Comparison of ENCODE assay signal across 21 cellular contexts in genomic region chr16:3727806-3728381, GRCh38. TPM values are rescaled to one million over a fixed set of nuclear protein-coding genes. Genes with fewer than 3 reads are reported as not detected.
DNase-seq lines count a peak whose midpoint lies in the region; ATAC-seq, FAIRE-seq and TF ChIP-seq lines count a peak whose summit lies in the region.
"Had no signal": no experiment of that assay in that cellular context is flagged by ENCODE, and none has a peak within 500 bp of the region (broad histone marks: within the 10 kb centered on the region; RNA-seq: fewer than 3 reads in every experiment).

No MANE protein-coding gene starts in this region.

- H3K9ac ChIP-seq in kidney (ENCODE audit: low read length in 2 of 2), result no peak overlapping the region
- H3K9ac ChIP-seq: GM23248 had no signal

- H3K4me3 ChIP-seq in kidney (ENCODE audit: low read length in 2 of 2) (no peak overlapping the region), breast epithelium (no peak overlapping the region)
- H3K4me3 ChIP-seq: A549, GM23248, SK-N-MC had no signal

- TF ChIP-seq CTCF in kidney (IDR thresholded peaks at IDR 0.05; ENCODE audit: borderline replicate concordance, extremely low read depth, insufficient read depth) (no peak), breast epithelium (IDR thresholded peaks at IDR 0.05) (no peak)

- intact Hi-C loops in Right ventricle myocardium superior (cut with DNase I), result no loop called here
- intact Hi-C loops in left ventricle myocardium superior (cut with micrococcal nuclease), result no loop called here
- intact Hi-C loops in kidney (cut with DNase I), result no loop called here
- intact Hi-C loops in breast epithelium (cut with DNase I; ENCODE audit: low total_unique reads), result no loop called here

- peaks cover 30 to 41% of the 10 kb centered on the region in 2 donors for H3K36me3 ChIP-seq in kidney (ENCODE audit: control insufficient read depth in 1 of 2, insufficient read depth in 2 of 2, low read length in 2 of 2)
- peaks cover 18% of the 10 kb centered on the region for H3K36me3 ChIP-seq in breast epithelium

- ATAC-seq in Right ventricle myocardium superior (ENCODE audit: poor library complexity) (no peak), left ventricle myocardium superior (no peak)
- ATAC-seq: A549, HCT116, Right ventricle myocardium inferior had no signal

- no peaks in the 10 kb centered on the region for H3K27me3 ChIP-seq in breast epithelium

- DNase-seq in Right ventricle myocardium superior (peak; percentile 37), left ventricle myocardium superior (no peak), NCI-H524 treated with DMSO at 0.1 percent for 48 hours (lab: John Stamatoyannopoulos, UW) (peak; percentile 55), kidney (peak; percentile 61), HK-2 (ENCODE audit: unreplicated experiment) (no peak), breast epithelium (ENCODE audit: low spot score in 2 of 2) (no peak), SHP77 (lab: John Stamatoyannopoulos, UW) (no peak)
- DNase-seq: Caco-2; CD4-positive, alpha-beta T cell; MM.1S; NCI-H1092 treated with DMSO at 0.1 percent for 48 hours; NCI-H146; NCI-H2081 treated with DMSO at 0.1 percent for 48 hours; NCI-H774 had no signal

- H3K9me3 ChIP-seq in kidney (ENCODE audit: control insufficient read depth in 1 of 2, low read length in 2 of 2), result no peaks in the 10 kb centered on the region
- no peaks in the 10 kb centered on the region for H3K9me3 ChIP-seq in breast epithelium
- H3K9me3 ChIP-seq: A549, Caco-2 had no signal

- FAIRE-seq in kidney (lab: Jason Lieb, UNC), result no peak
- FAIRE-seq: A549, GM12891, RCC 7860 had no signal

- no peaks in the 10 kb centered on the region for H3K4me1 ChIP-seq in kidney (ENCODE audit: control insufficient read depth in 1 of 2, insufficient read depth in 1 of 2, low read depth in 1 of 2, low read length in 2 of 2)
- H3K4me1 ChIP-seq in breast epithelium, result no peaks in the 10 kb centered on the region
- H3K4me1 ChIP-seq: A549, Caco-2 had no signal

- H3K27ac ChIP-seq in kidney (ENCODE audit: low read depth in 2 of 2, low read length in 2 of 2) (no peak overlapping the region), breast epithelium (no peak overlapping the region)
- H3K27ac ChIP-seq: A549, GM23248, SK-N-MC had no signal

- no peak for TF ChIP-seq POLR2A in breast epithelium (IDR thresholded peaks at IDR 0.05)

RNA-seq across cellular contexts. Expression of gene TRAP1, which starts 10.6 kb away (rescaled TPM):
- total RNA-seq in Right ventricle myocardium superior (146 TPM), left ventricle myocardium superior (152 TPM), kidney (86.3 TPM), breast epithelium (10 to 100 TPM; 44.8 to 69.5 (median 51.4) TPM)
- 88.8 TPM for polyA plus RNA-seq in kidney (ENCODE audit: insufficient read depth, low read depth, low replicate concordance)

Comparison
In these comparisons a context has a peak if more than half of its experiments do, and no peak if none do; other contexts are left out.
1. DNase-seq: peak in Right ventricle myocardium superior (single experiment), NCI-H524 treated with DMSO at 0.1 percent for 48 hours (single experiment) and kidney (single experiment); none in left ventricle myocardium superior (single experiment), HK-2 (single experiment), breast epithelium (0 of 2) and SHP77 (0 of 2).